In the genomic region with DNA sequence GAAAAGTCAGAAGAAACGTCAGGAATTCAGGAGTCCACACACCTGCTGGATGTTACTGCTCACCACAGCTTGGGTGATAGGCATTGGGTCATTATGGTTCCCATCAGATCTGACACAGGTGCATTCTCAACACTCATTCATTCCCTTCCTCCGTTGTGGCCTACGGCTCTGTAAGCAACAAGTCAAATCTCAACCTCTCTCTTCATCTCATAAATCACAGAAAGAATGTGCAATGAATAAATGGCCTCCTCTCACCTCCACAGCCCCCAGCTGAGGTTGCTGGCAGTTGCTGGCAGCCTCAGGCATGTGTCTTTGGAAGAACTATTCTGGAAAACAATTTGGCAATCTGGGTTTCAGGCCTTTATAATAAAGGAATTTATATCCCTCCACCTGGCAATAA, we compare ENCODE assay signal across 22 cellular contexts.
DNase-seq lines count a peak whose midpoint lies in the region; ATAC-seq lines count a peak whose summit lies in the region.
"Had no signal": no experiment of that assay in that cellular context is flagged by ENCODE, and none has a peak within 500 bp of the region (broad histone marks: within the 10 kb centered on the region; RNA-seq: fewer than 3 reads in every experiment).

No MANE protein-coding gene starts in this region.

- peak; percentile 24 for DNase-seq in activated T-cell treated with anti-CD3 and anti-CD28 coated beads, Interleukin-2, amount 50 U/mL, for 24 hours
- no peak for DNase-seq in activated T-cell treated with anti-CD3 and anti-CD28 coated beads for 4 hours
- peak; percentile 38 for DNase-seq in activated CD8-positive, alpha-beta memory T cell treated with anti-CD3 and anti-CD28 coated beads, Interleukin-2, amount 10 ng/mL, durations not matched to agents 7 days and 5 days
- peak; percentile 62 for DNase-seq in left kidney (ENCODE audit: low read depth, low spot score)
- no peak for DNase-seq in activated CD4-positive, alpha-beta T cell treated with anti-CD3 and anti-CD28 coated beads for 36 hours
- DNase-seq: activated naive CD4-positive, alpha-beta T cell treated with anti-CD3 and anti-CD28 coated beads, Interleukin-2, amount 50 U/mL, for 16 hours; anterior cingulate cortex; CD8-positive, alpha-beta memory T cell; DMS153; NCI-H1417 treated with DMSO at 0.1 percent for 48 hours; NCI-H524 treated with DMSO at 0.1 percent for 48 hours; SK-N-SH; stimulated activated CD4-positive, alpha-beta T cell treated with anti-CD3 and anti-CD28 coated beads, Interleukin-2, amount 100 ng/mL, for 48 hours; uterus had no signal

- no peak for ATAC-seq in activated CD8-positive, alpha-beta memory T cell treated with anti-CD3 and anti-CD28 coated beads, Interleukin-2, amount 10 ng/mL, durations not matched to agents 7 days and 5 days
- ATAC-seq in activated T-helper 17 cell treated with anti-CD3 and anti-CD28 coated beads, Interleukin-2, amount 50 U/mL, for 72 hours (replicated peaks), result no peak
- ATAC-seq in HG03460 (IDR thresholded peaks at IDR 0.05; ENCODE audit: unreplicated experiment), result no peak
- no peak for ATAC-seq in activated CD4-positive, alpha-beta T cell treated with anti-CD3 and anti-CD28 coated beads for 36 hours
- ATAC-seq: A549; K562; stimulated activated effector memory CD8-positive, alpha-beta T cell treated with anti-CD3 and anti-CD28 coated beads, Interleukin-12 subunit alpha, Interleukin-12 subunit beta, amount 100 ng/mL, for 72 hours had no signal

- H3K4me3 ChIP-seq in thymus (ENCODE audit: low read length), result no peak overlapping the region
- H3K4me3 ChIP-seq: A549, K562, smooth muscle cell, uterus had no signal

- WGBS in thymus, result 13% methylated on average over 3 of the region's 3 CpGs

- intact Hi-C loops in activated CD4-positive, alpha-beta T cell treated with anti-CD3 and anti-CD28 coated beads for 36 hours (cut with DNase I, micrococcal nuclease), result loop anchor here (5.0 to 10.0 kb wide), 5 partner anchors 226 to 894 kb away; no protein-coding TSS in a partner anchor

- peaks cover 17% of the 10 kb centered on the region for H3K27me3 Mint-ChIP-seq in activated T-cell treated with anti-CD3 and anti-CD28 coated beads, Interleukin-2, amount 50 U/mL, for 24 hours
- peaks cover 2% of the 10 kb centered on the region for H3K27me3 Mint-ChIP-seq in activated CD8-positive, alpha-beta memory T cell treated with anti-CD3 and anti-CD28 coated beads, Interleukin-2, amount 10 ng/mL, durations not matched to agents 7 days and 5 days
- H3K27me3 Mint-ChIP-seq in activated T-helper 17 cell treated with anti-CD3 and anti-CD28 coated beads, Interleukin-2, amount 50 U/mL, for 72 hours, result peaks cover 7% of the 10 kb centered on the region
- peaks cover 22% of the 10 kb centered on the region for H3K27me3 Mint-ChIP-seq in activated CD4-positive, alpha-beta T cell treated with anti-CD3 and anti-CD28 coated beads for 36 hours

- H3K36me3 Mint-ChIP-seq in activated T-cell treated with anti-CD3 and anti-CD28 coated beads, Interleukin-2, amount 50 U/mL, for 24 hours (ENCODE audit: low read depth), result no peaks in the 10 kb centered on the region
- peaks cover 4% of the 10 kb centered on the region for H3K36me3 Mint-ChIP-seq in activated CD8-positive, alpha-beta memory T cell treated with anti-CD3 and anti-CD28 coated beads, Interleukin-2, amount 10 ng/mL, durations not matched to agents 7 days and 5 days
- H3K36me3 Mint-ChIP-seq in activated T-helper 17 cell treated with anti-CD3 and anti-CD28 coated beads, Interleukin-2, amount 50 U/mL, for 72 hours (ENCODE audit: low read depth), result no peaks in the 10 kb centered on the region
- H3K36me3 Mint-ChIP-seq in activated CD4-positive, alpha-beta T cell treated with anti-CD3 and anti-CD28 coated beads for 36 hours (ENCODE audit: low read depth), result no peaks in the 10 kb centered on the region
- H3K36me3 Mint-ChIP-seq: CD8-positive, alpha-beta memory T cell; stimulated activated effector memory CD8-positive, alpha-beta T cell treated with anti-CD3 and anti-CD28 coated beads, Interleukin-12 subunit alpha, Interleukin-12 subunit beta, amount 100 ng/mL, for 72 hours had no signal

- no peaks in the 10 kb centered on the region for H3K36me3 ChIP-seq in thymus (ENCODE audit: control insufficient read depth, insufficient read depth)
- H3K36me3 ChIP-seq: uterus had no signal

- no peaks in the 10 kb centered on the region for H3K27me3 ChIP-seq in thymus (ENCODE audit: control insufficient read depth, insufficient read depth)
- H3K27me3 ChIP-seq: uterus had no signal

- H3K9me3 ChIP-seq in thymus (ENCODE audit: control insufficient read depth), result no peaks in the 10 kb centered on the region
- H3K9me3 ChIP-seq: A549, SK-N-SH, uterus had no signal

- H3K27ac Mint-ChIP-seq in activated T-cell treated with anti-CD3 and anti-CD28 coated beads, Interleukin-2, amount 50 U/mL, for 24 hours, result no peak overlapping the region
- H3K27ac Mint-ChIP-seq in activated CD8-positive, alpha-beta memory T cell treated with anti-CD3 and anti-CD28 coated beads, Interleukin-2, amount 10 ng/mL, durations not matched to agents 7 days and 5 days, result no peak overlapping the region
- H3K27ac Mint-ChIP-seq in activated T-helper 17 cell treated with anti-CD3 and anti-CD28 coated beads, Interleukin-2, amount 50 U/mL, for 72 hours, result no peak overlapping the region
- no peak overlapping the region for H3K27ac Mint-ChIP-seq in activated CD4-positive, alpha-beta T cell treated with anti-CD3 and anti-CD28 coated beads for 36 hours
- H3K27ac Mint-ChIP-seq: stimulated activated effector memory CD8-positive, alpha-beta T cell treated with anti-CD3 and anti-CD28 coated beads, Interleukin-12 subunit alpha, Interleukin-12 subunit beta, amount 100 ng/mL, for 72 hours had no signal

- CTCF ChIA-PET in activated CD8-positive, alpha-beta memory T cell treated with anti-CD3 and anti-CD28 coated beads, Interleukin-2, amount 10 ng/mL, durations not matched to agents 7 days and 5 days (lab: Charles Lee), result no interaction called here
- CTCF ChIA-PET in activated CD4-positive, alpha-beta T cell treated with anti-CD3 and anti-CD28 coated beads for 36 hours (lab: Charles Lee), result no interaction called here

- H3K4me1 Mint-ChIP-seq in activated T-cell treated with anti-CD3 and anti-CD28 coated beads, Interleukin-2, amount 50 U/mL, for 24 hours (ENCODE audit: low read depth), result peaks cover 45% of the 10 kb centered on the region
- H3K4me1 Mint-ChIP-seq in activated CD8-positive, alpha-beta memory T cell treated with anti-CD3 and anti-CD28 coated beads, Interleukin-2, amount 10 ng/mL, durations not matched to agents 7 days and 5 days, result peaks cover 34% of the 10 kb centered on the region
- peaks cover 9% of the 10 kb centered on the region for H3K4me1 Mint-ChIP-seq in activated T-helper 17 cell treated with anti-CD3 and anti-CD28 coated beads, Interleukin-2, amount 50 U/mL, for 72 hours
- H3K4me1 Mint-ChIP-seq in activated CD4-positive, alpha-beta T cell treated with anti-CD3 and anti-CD28 coated beads for 36 hours, result peaks cover 26% of the 10 kb centered on the region

- peaks cover 50% of the 10 kb centered on the region for H3K4me1 ChIP-seq in thymus (ENCODE audit: control insufficient read depth, insufficient read depth, low read length)
- H3K4me1 ChIP-seq: uterus had no signal

- H3K4me3 Mint-ChIP-seq in activated T-cell treated with anti-CD3 and anti-CD28 coated beads, Interleukin-2, amount 50 U/mL, for 24 hours, result no peak overlapping the region
- no peak overlapping the region for H3K4me3 Mint-ChIP-seq in activated CD8-positive, alpha-beta memory T cell treated with anti-CD3 and anti-CD28 coated beads, Interleukin-2, amount 10 ng/mL, durations not matched to agents 7 days and 5 days
- H3K4me3 Mint-ChIP-seq in activated T-helper 17 cell treated with anti-CD3 and anti-CD28 coated beads, Interleukin-2, amount 50 U/mL, for 72 hours, result no peak overlapping the region
- no peak overlapping the region for H3K4me3 Mint-ChIP-seq in activated CD4-positive, alpha-beta T cell treated with anti-CD3 and anti-CD28 coated beads for 36 hours
- H3K4me3 Mint-ChIP-seq: CD8-positive, alpha-beta memory T cell; stimulated activated effector memory CD8-positive, alpha-beta T cell treated with anti-CD3 and anti-CD28 coated beads, Interleukin-12 subunit alpha, Interleukin-12 subunit beta, amount 100 ng/mL, for 72 hours had no signal

- no peaks in the 10 kb centered on the region for H3K9me3 Mint-ChIP-seq in activated T-cell treated with anti-CD3 and anti-CD28 coated beads, Interleukin-2, amount 50 U/mL, for 24 hours
- H3K9me3 Mint-ChIP-seq in activated CD8-positive, alpha-beta memory T cell treated with anti-CD3 and anti-CD28 coated beads, Interleukin-2, amount 10 ng/mL, durations not matched to agents 7 days and 5 days (ENCODE audit: low read depth), result peaks cover 2% of the 10 kb centered on the region
- H3K9me3 Mint-ChIP-seq in activated T-helper 17 cell treated with anti-CD3 and anti-CD28 coated beads, Interleukin-2, amount 50 U/mL, for 72 hours, result no peaks in the 10 kb centered on the region
- H3K9me3 Mint-ChIP-seq in activated CD4-positive, alpha-beta T cell treated with anti-CD3 and anti-CD28 coated beads for 36 hours (ENCODE audit: low read depth), result no peaks in the 10 kb centered on the region
- H3K9me3 Mint-ChIP-seq: CD8-positive, alpha-beta memory T cell; stimulated activated effector memory CD8-positive, alpha-beta T cell treated with anti-CD3 and anti-CD28 coated beads, Interleukin-12 subunit alpha, Interleukin-12 subunit beta, amount 100 ng/mL, for 72 hours had no signal

- peak overlapping the region; percentile 15 for H3K27ac ChIP-seq in thymus (ENCODE audit: low read depth)
- H3K27ac ChIP-seq: A549, epithelial cell of prostate, uterus had no signal

- POLR2A ChIA-PET in activated CD4-positive, alpha-beta T cell treated with anti-CD3 and anti-CD28 coated beads for 36 hours (lab: Charles Lee), result no interaction called here

Comparison
In these comparisons a context has a peak if more than half of its experiments do, and no peak if none do; other contexts are left out.
1. DNase-seq: peak in activated T-cell treated with anti-CD3 and anti-CD28 coated beads, Interleukin-2, amount 50 U/mL, for 24 hours (single experiment), activated CD8-positive, alpha-beta memory T cell treated with anti-CD3 and anti-CD28 coated beads, Interleukin-2, amount 10 ng/mL, durations not matched to agents 7 days and 5 days (single experiment) and left kidney (single experiment); none in activated T-cell treated with anti-CD3 and anti-CD28 coated beads for 4 hours (single experiment) and activated CD4-positive, alpha-beta T cell treated with anti-CD3 and anti-CD28 coated beads for 36 hours (single experiment).